In genomic region chr6:157305676-157306653, GRCh38 we compare ENCODE assay signal across 20 cellular contexts. TPM values are rescaled to one million over a fixed set of nuclear protein-coding genes. Genes with fewer than 3 reads are reported as not detected.
A peak's percentile ranks its signal among the peaks of the same experiment; 100 is the strongest.
DNase-seq lines count a peak whose midpoint lies in the region; ATAC-seq and TF ChIP-seq lines count a peak whose summit lies in the region.
"Had no signal": no experiment of that assay in that cellular context is flagged by ENCODE, and none has a peak within 500 bp of the region (broad histone marks: within the 10 kb centered on the region; RNA-seq: fewer than 3 reads in every experiment).

No MANE protein-coding gene starts in this region.

- no peak for TF ChIP-seq CTCF in left ventricle myocardium inferior (IDR thresholded peaks at IDR 0.05; ENCODE audit: borderline replicate concordance)
- no peak for TF ChIP-seq CTCF in thyroid gland (IDR thresholded peaks at IDR 0.05)
- no peak for TF ChIP-seq CTCF in chondrocyte (IDR thresholded peaks at IDR 0.05)

- no peak overlapping the region for H3K4me3 Mint-ChIP-seq in naive thymus-derived CD4-positive, alpha-beta T cell
- no peak overlapping the region for H3K4me3 Mint-ChIP-seq in chondrocyte (ENCODE audit: unreplicated experiment)
- H3K4me3 Mint-ChIP-seq: activated naive CD8-positive, alpha-beta T cell; CD4-positive, CD25-positive, alpha-beta regulatory T cell; central memory CD8-positive, alpha-beta T cell; HFFc6; T-cell had no signal

- intact Hi-C loops in left ventricle myocardium inferior (cut with micrococcal nuclease), result no loop called here
- intact Hi-C loops in naive thymus-derived CD4-positive, alpha-beta T cell (cut with micrococcal nuclease), result no loop called here
- intact Hi-C loops in thyroid gland (cut with DNase I), result no loop called here

- peak overlapping the region; percentile 69 for H3K27ac ChIP-seq in left ventricle myocardium inferior (replicated peaks)
- no peak overlapping the region for H3K27ac ChIP-seq in naive thymus-derived CD4-positive, alpha-beta T cell (ENCODE audit: low read depth, low read length)
- H3K27ac ChIP-seq in thyroid gland, result peak overlapping the region in 2 of 3 donors; percentile 19 to 22
- H3K27ac ChIP-seq: HL-60 had no signal

- CTCF ChIA-PET in naive thymus-derived CD4-positive, alpha-beta T cell (lab: Charles Lee), result interaction anchor here (0.6 kb wide), 2 partner anchors 71 to 539 kb away, joined by 3 read pairs; no protein-coding TSS in a partner anchor

- no peaks in the 10 kb centered on the region for H3K9me3 Mint-ChIP-seq in naive thymus-derived CD4-positive, alpha-beta T cell
- no peaks in the 10 kb centered on the region for H3K9me3 Mint-ChIP-seq in chondrocyte (ENCODE audit: low read depth)
- H3K9me3 Mint-ChIP-seq: central memory CD8-positive, alpha-beta T cell; HFFc6; T-cell had no signal

- TF ChIP-seq POLR2A in thyroid gland (IDR thresholded peaks at IDR 0.05), result no peak

- H3K36me3 ChIP-seq in left ventricle myocardium inferior (no peaks in the 10 kb centered on the region), thyroid gland (no peaks in the 10 kb centered on the region)
- H3K36me3 ChIP-seq in naive thymus-derived CD4-positive, alpha-beta T cell (ENCODE audit: control insufficient read depth in 2 of 3, insufficient read depth in 3 of 3, low read length in 3 of 3), result peaks cover 0 to 5% (median 0%) of the 10 kb centered on the region in 3 experiments

- DNase-seq in UCSD-AML1 (lab: John Stamatoyannopoulos, UW; ENCODE audit: unreplicated experiment) (peak; percentile 54), left ventricle myocardium inferior (no peak), thyroid gland (no peak), chondrocyte (ENCODE audit: low spot score) (no peak), NCI-H128 (lab: John Stamatoyannopoulos, UW; ENCODE audit: unreplicated experiment) (no peak), SK-N-DZ (ENCODE audit: low spot score) (no peak), putamen (ENCODE audit: low spot score) (no peak)
- DNase-seq in naive thymus-derived CD4-positive, alpha-beta T cell, result no peak
- DNase-seq: activated CD4-positive, CD25-positive, alpha-beta regulatory T cell treated with anti-CD3 and anti-CD28 coated beads, Interleukin-2, amount 50 U/mL, for 72 hours; activated CD8-positive, alpha-beta memory T cell treated with anti-CD3 and anti-CD28 coated beads, Interleukin-2, amount 50 U/mL, for 48 hours; CD4-positive, CD25-positive, alpha-beta regulatory T cell; HFFc6; Karpas-422; NCI-H1694 treated with DMSO at 0.1 percent for 48 hours; NCI-H524 treated with DMSO at 0.1 percent for 48 hours; PC-3; T-cell had no signal

- H3K27me3 ChIP-seq in left ventricle myocardium inferior (ENCODE audit: low read depth) (no peaks in the 10 kb centered on the region), thyroid gland (no peaks in the 10 kb centered on the region)
- no peaks in the 10 kb centered on the region for H3K27me3 ChIP-seq in naive thymus-derived CD4-positive, alpha-beta T cell (ENCODE audit: control insufficient read depth in 2 of 2, insufficient read depth in 2 of 2, low read length in 2 of 2)

- POLR2A ChIA-PET in naive thymus-derived CD4-positive, alpha-beta T cell (lab: Charles Lee), result no interaction called here

- WGBS in thyroid gland, 2 donors, result 85 to 86% methylated on average over 9 of the region's 9 CpGs

- peaks cover 5 to 14% (median 10%) of the 10 kb centered on the region in 5 donors for H3K36me3 Mint-ChIP-seq in naive thymus-derived CD4-positive, alpha-beta T cell
- H3K36me3 Mint-ChIP-seq in chondrocyte (ENCODE audit: low read depth), result peaks cover 5% of the 10 kb centered on the region

- H3K9me3 ChIP-seq in left ventricle myocardium inferior (replicated peaks) (no peaks in the 10 kb centered on the region), thyroid gland (no peaks in the 10 kb centered on the region)
- no peaks in the 10 kb centered on the region for H3K9me3 ChIP-seq in naive thymus-derived CD4-positive, alpha-beta T cell (ENCODE audit: control insufficient read depth in 2 of 3, low read length in 3 of 3)

- H3K27me3 Mint-ChIP-seq in naive thymus-derived CD4-positive, alpha-beta T cell, result no peaks in the 10 kb centered on the region
- H3K27me3 Mint-ChIP-seq in chondrocyte (ENCODE audit: low read depth), result no peaks in the 10 kb centered on the region
- H3K27me3 Mint-ChIP-seq: activated naive CD8-positive, alpha-beta T cell; CD4-positive, CD25-positive, alpha-beta regulatory T cell; central memory CD8-positive, alpha-beta T cell; T-cell had no signal

- H3K4me3 ChIP-seq in left ventricle myocardium inferior (peak overlapping the region; percentile 41), thyroid gland (replicated peaks in 1 of 3) (no peak overlapping the region)
- H3K4me3 ChIP-seq in naive thymus-derived CD4-positive, alpha-beta T cell (ENCODE audit: low read length), result no peak overlapping the region

- peak; percentile 15 for ATAC-seq in naive thymus-derived CD4-positive, alpha-beta T cell
- ATAC-seq: T-cell had no signal

- H3K4me1 ChIP-seq in left ventricle myocardium inferior (peaks cover 56% of the 10 kb centered on the region), thyroid gland (peaks cover 0 to 5% of the 10 kb centered on the region in 2 donors)
- H3K4me1 ChIP-seq in naive thymus-derived CD4-positive, alpha-beta T cell (ENCODE audit: control insufficient read depth in 2 of 2, insufficient read depth in 2 of 2, low read length in 2 of 2), result no peaks in the 10 kb centered on the region

- peaks cover 0 to 14% (median 6%) of the 10 kb centered on the region in 7 donors for H3K4me1 Mint-ChIP-seq in naive thymus-derived CD4-positive, alpha-beta T cell
- peaks cover 12% of the 10 kb centered on the region for H3K4me1 Mint-ChIP-seq in chondrocyte (ENCODE audit: low read depth)

- no peak overlapping the region for H3K27ac Mint-ChIP-seq in naive thymus-derived CD4-positive, alpha-beta T cell
- no peak overlapping the region for H3K27ac Mint-ChIP-seq in chondrocyte (ENCODE audit: unreplicated experiment)
- H3K27ac Mint-ChIP-seq: activated naive CD8-positive, alpha-beta T cell; CD4-positive, CD25-positive, alpha-beta regulatory T cell; HFFc6; T-cell had no signal

RNA-seq across cellular contexts. Expression of gene TMEM242, which starts 17.4 kb away (rescaled TPM):
- total RNA-seq in left ventricle myocardium inferior (19.8 TPM), thyroid gland (10 to 100 TPM in 2 of 4 donors, 1 to 10 TPM in 2; 7.0 to 14.0 (median 9.7) TPM), chondrocyte (9.6 to 10.7 TPM (median 9.7 TPM) in 3 replicates)
- 10 to 100 TPM; 11.6 to 15.6 (median 13.2) TPM for total RNA-seq in naive thymus-derived CD4-positive, alpha-beta T cell
- polyA plus RNA-seq in naive thymus-derived CD4-positive, alpha-beta T cell, result 10 to 100 TPM in 1 of 2 donors, 1 to 10 TPM in 1; 6.6 to 12.8 TPM
- 7.6 and 8.4 TPM in 2 replicates for polyA plus RNA-seq in SK-N-DZ (2014; cell fraction: cytosol; rRNA removed)
- polyA plus RNA-seq in SK-N-DZ (2014; cell fraction: nucleus; rRNA removed), result 1.9 and 8.0 TPM in 2 replicates
